8 cellular contexts compared by ENCODE assay signal in the genomic region with DNA sequence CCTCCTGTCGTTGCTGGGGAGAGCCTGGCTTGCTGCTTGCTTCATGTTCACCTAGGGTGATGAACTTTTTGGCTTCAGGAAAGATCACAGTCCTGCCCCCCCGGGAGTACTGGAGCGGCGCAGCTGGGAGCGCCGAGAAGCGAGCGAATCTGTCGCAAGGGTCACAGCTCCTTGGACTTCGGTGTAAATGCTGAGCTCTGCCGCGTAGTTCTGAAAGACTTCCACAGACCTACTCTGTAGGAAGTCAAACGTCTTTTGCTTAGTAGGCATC. TPM values are rescaled to one million over a fixed set of nuclear protein-coding genes. Genes with fewer than 3 reads are reported as not detected.
A peak's percentile ranks its signal among the peaks of the same experiment; 100 is the strongest.
DNase-seq lines count a peak whose midpoint lies in the region; ATAC-seq and TF ChIP-seq lines count a peak whose summit lies in the region.

No MANE protein-coding gene starts in this region.

- peak overlapping the region; percentile 95 for H3K27ac Mint-ChIP-seq in memory B cell

- ATAC-seq in memory B cell (ENCODE audit: low read depth): no peak
- no peak for ATAC-seq in HG02642 (IDR thresholded peaks at IDR 0.05; ENCODE audit: poor library complexity, unreplicated experiment)
- no peak for ATAC-seq in HG02884 (IDR thresholded peaks at IDR 0.05; ENCODE audit: unreplicated experiment)

- no peaks in the 10 kb centered on the region for H3K27me3 ChIP-seq in colonic mucosa
- H3K27me3 ChIP-seq in uterus: no peaks in the 10 kb centered on the region

- no peak for TF ChIP-seq CTCF in colonic mucosa (IDR thresholded peaks at IDR 0.05)
- no peak for TF ChIP-seq CTCF in uterus (IDR thresholded peaks at IDR 0.05)
- TF ChIP-seq CTCF in GM10248 (IDR thresholded peaks at IDR 0.05; ENCODE audit: control extremely low read depth, extremely low read depth, low read depth, missing control alignments): no peak

- H3K4me1 ChIP-seq in colonic mucosa: peaks cover 3% of the 10 kb centered on the region
- peaks cover 3 to 6% of the 10 kb centered on the region in 2 donors for H3K4me1 ChIP-seq in uterus

- intact Hi-C loops in colonic mucosa (cut with DNase I) (loop anchor here (5.0 kb wide), 1 partner anchor 436 kb away; no protein-coding TSS in a partner anchor), uterus (cut with DNase I; ENCODE audit: low total_unique reads) (loop anchor here (5.0 to 10.0 kb wide), 2 partner anchors 101 to 199 kb away; a partner anchor contains a TSS)

- POLR2A ChIA-PET in GM10248 (lab: Yijun Ruan, JAX): interaction anchor here (0.6 kb wide), 1 partner anchor 70 kb away, joined by 6 read pairs; no protein-coding TSS in a partner anchor

- peak overlapping the region; percentile 92 to 98 for H3K9ac ChIP-seq in colonic mucosa (ENCODE audit: low read depth in 2 of 2, low read length in 2 of 2)

- H3K9me3 ChIP-seq in colonic mucosa: no peaks in the 10 kb centered on the region
- H3K9me3 ChIP-seq in uterus: no peaks in the 10 kb centered on the region

- peak overlapping the region; percentile 89 for H3K27ac ChIP-seq in colonic mucosa
- H3K27ac ChIP-seq in uterus: peak overlapping the region; percentile 90 to 97

- H3K36me3 ChIP-seq in colonic mucosa (no peaks in the 10 kb centered on the region), uterus (no peaks in the 10 kb centered on the region)

- H3K36me3 Mint-ChIP-seq in memory B cell: peaks cover 5% of the 10 kb centered on the region

- peak; percentile 64 for DNase-seq in NCI-H82 (lab: John Stamatoyannopoulos, UW)
- peak; percentile 55 for DNase-seq in colonic mucosa
- no peak for DNase-seq in memory B cell (ENCODE audit: low spot score in 2 of 2)
- peak in 1 of 2 donors; percentile 56 for DNase-seq in uterus
- DNase-seq in GM10248 (ENCODE audit: extremely low spot score): no peak

- no peaks in the 10 kb centered on the region for H3K9me3 Mint-ChIP-seq in memory B cell

- CTCF ChIA-PET in GM10248 (lab: Yijun Ruan, JAX): interaction anchor here (1.4 to 1.6 kb wide), 3 partner anchors 8 to 252 kb away, joined by 3 to 5 read pairs (median 3); no protein-coding TSS in a partner anchor

- no peaks in the 10 kb centered on the region for H3K27me3 Mint-ChIP-seq in memory B cell

- peaks cover 25% of the 10 kb centered on the region for H3K4me1 Mint-ChIP-seq in memory B cell

- peak overlapping the region; percentile 97 for H3K4me3 Mint-ChIP-seq in memory B cell

- TF ChIP-seq POLR2A in uterus (IDR thresholded peaks at IDR 0.05): no peak

- peak overlapping the region; percentile 78 for H3K4me3 ChIP-seq in GM08714 (ENCODE audit: low read length)
- peak overlapping the region; percentile 81 for H3K4me3 ChIP-seq in colonic mucosa
- H3K4me3 ChIP-seq in uterus: peak overlapping the region; percentile 92 to 98

RNA-seq across cellular contexts. Expression of a gene that starts 2.7 kb away (rescaled TPM):
- total RNA-seq in colonic mucosa (10 to 100 TPM; 17.4 to 17.9 TPM), uterus (10 to 100 TPM; 10.2 to 28.1 (median 19.5) TPM)

RNA-seq across cellular contexts. Expression of a gene that starts 10.3 kb away (rescaled TPM):
- total RNA-seq in colonic mucosa (10 to 100 TPM; 43.0 to 82.6 TPM), uterus (100 to 1,000 TPM in 1 of 4 donors, 10 to 100 TPM in 3; 27.4 to 229 (median 53.8) TPM)

Comparison
In these comparisons a context has a peak if more than half of its experiments do, and no peak if none do; other contexts are left out.
1. DNase-seq: peak in NCI-H82 (single experiment) and colonic mucosa (single experiment); none in memory B cell (0 of 2) and GM10248 (single experiment).
2. Peak in every context shown above with its lines, with median percentiles within 50 percentile points of each other: H3K4me3 ChIP-seq.